31 cellular contexts compared by ENCODE assay signal in genomic region chr4:13178621-13179020, GRCh38.
"Had no signal": no experiment of that assay in that cellular context is flagged by ENCODE, and none has a peak within 500 bp of the region (broad histone marks: within the 10 kb centered on the region; RNA-seq: fewer than 3 reads in every experiment).

No MANE protein-coding gene starts in this region.

- H3K4me3 ChIP-seq: cardiac muscle cell, Peyer's patch, SK-N-MC had no signal

- H3K4me1 ChIP-seq: Peyer's patch had no signal

- H3K36me3 ChIP-seq: brain microvascular endothelial cell, cardiac muscle cell, Peyer's patch, WERI-Rb-1 had no signal

- H3K9me3 ChIP-seq: Peyer's patch had no signal

- H3K27ac ChIP-seq: brain microvascular endothelial cell, cardiac muscle cell, Peyer's patch, RWPE1, SK-N-MC, WERI-Rb-1 had no signal

- DNase-seq: activated CD4-positive, alpha-beta memory T cell treated with anti-CD3 and anti-CD28 coated beads, Interleukin-2, amount 10 ng/mL, durations not matched to agents 7 days and 5 days; activated CD4-positive, alpha-beta T cell treated with anti-CD3 and anti-CD28 coated beads for 1 hour; activated CD4-positive, alpha-beta T cell treated with anti-CD3 and anti-CD28 coated beads for 48 hours; activated CD4-positive, CD25-positive, alpha-beta regulatory T cell; activated CD8-positive, alpha-beta memory T cell treated with anti-CD3 and anti-CD28 coated beads for 24 hours; activated CD8-positive, alpha-beta memory T cell treated with anti-CD3 and anti-CD28 coated beads, Interleukin-2, amount 10 ng/mL, durations not matched to agents 7 days and 5 days; activated CD8-positive, alpha-beta memory T cell treated with anti-CD3 and anti-CD28 coated beads, Interleukin-2, amount 50 U/mL, for 48 hours; activated effector memory CD4-positive, alpha-beta T cell treated with Interleukin-2 at 50 U/mL for 16 hours; activated naive CD4-positive, alpha-beta T cell treated with anti-CD3 and anti-CD28 coated beads, Interleukin-2, amount 50 U/mL, for 16 hours; activated naive CD8-positive, alpha-beta T cell treated with anti-CD3 and anti-CD28 coated beads for 36 hours; activated T-cell treated with anti-CD3 and anti-CD28 coated beads, Interleukin-2, amount 50 U/mL, for 48 hours; amniotic stem cell; aorta; brain microvascular endothelial cell; NCI-H1105; NCI-H1417 treated with DMSO at 0.1 percent for 48 hours; NCI-H187 treated with DMSO at 0.1 percent for 48 hours; NCI-H2081; NCI-H345; NCI-H524 treated with DMSO at 0.1 percent for 48 hours; NCI-H748 treated with DMSO at 0.1 percent for 48 hours; NK-92 treated with Interleukin-12 subunit alpha and Interleukin-12 subunit beta, amount 100 ng/mL, for 24 hours; PC-3; Peyer's patch; SIG-M5; T1000; WERI-Rb-1 had no signal

- H3K27me3 ChIP-seq: brain microvascular endothelial cell, cardiac muscle cell, Peyer's patch had no signal

- ATAC-seq: activated CD8-positive, alpha-beta memory T cell treated with anti-CD3 and anti-CD28 coated beads, Interleukin-2, amount 10 ng/mL, durations not matched to agents 7 days and 5 days; PC-3; Right ventricle myocardium inferior had no signal
